In the genomic region with DNA sequence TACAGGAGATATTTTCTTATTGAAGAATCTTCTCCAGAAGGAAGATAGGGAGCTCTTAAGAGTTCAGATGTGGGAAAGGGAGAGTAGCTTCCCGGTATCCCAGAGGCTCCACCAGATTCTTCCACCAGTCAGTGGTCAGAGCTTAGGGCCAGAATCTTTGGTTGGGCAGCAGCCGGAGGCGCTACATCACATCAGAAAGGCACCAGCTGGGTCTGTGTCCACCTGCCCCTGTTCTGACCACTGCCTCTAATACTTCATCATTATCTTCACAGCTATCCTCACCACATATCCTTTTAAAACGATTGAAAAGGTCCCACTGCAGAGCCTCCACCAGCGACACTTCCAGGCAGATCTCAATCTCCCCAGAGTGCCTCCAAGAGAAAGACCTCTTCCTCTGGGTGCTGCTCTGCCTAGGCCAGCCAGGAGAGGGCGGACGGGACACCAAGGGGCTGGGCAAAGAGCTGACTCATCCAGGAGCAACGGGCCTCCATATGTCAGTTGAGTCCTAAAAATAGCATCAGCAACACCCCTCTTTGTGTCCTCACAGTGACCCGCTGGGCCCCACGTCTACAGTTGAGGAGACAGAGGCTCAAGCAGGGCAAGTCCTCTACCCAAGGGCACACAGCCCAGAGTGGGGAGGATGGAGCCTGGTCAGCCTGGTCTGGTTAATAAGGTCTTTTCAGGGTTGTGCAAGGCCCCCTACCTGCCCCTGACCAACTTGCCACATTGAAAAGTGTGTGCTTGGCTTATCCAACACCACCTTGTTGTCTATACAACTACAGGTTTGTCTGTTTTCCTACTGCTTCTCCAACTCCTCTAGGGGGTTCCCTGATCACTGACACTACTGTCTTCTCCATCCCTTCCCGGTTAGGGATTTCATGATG, we compare ENCODE assay signal across 9 cellular contexts.
DNase-seq lines count a peak whose midpoint lies in the region; ATAC-seq and TF ChIP-seq lines count a peak whose summit lies in the region.
"Had no signal": no experiment of that assay in that cellular context is flagged by ENCODE, and none has a peak within 500 bp of the region (broad histone marks: within the 10 kb centered on the region; RNA-seq: fewer than 3 reads in every experiment).

No MANE protein-coding gene starts in this region.

- POLR2A ChIA-PET in OCI-LY7 (lab: Charles Lee): no interaction called here

- H3K4me2 ChIP-seq in OCI-LY7 (ENCODE audit: low read length): no peak overlapping the region

- H3K4me3 Mint-ChIP-seq in mesothelial cell of epicardium: no peak overlapping the region

- H3K9me3 Mint-ChIP-seq in mesothelial cell of epicardium: no peaks in the 10 kb centered on the region

- H3K36me3 ChIP-seq in OCI-LY7 (ENCODE audit: insufficient read depth, low read length): no peaks in the 10 kb centered on the region
- no peaks in the 10 kb centered on the region for H3K36me3 ChIP-seq in mucosa of descending colon (ENCODE audit: low read depth)

- no peaks in the 10 kb centered on the region for H3K36me3 Mint-ChIP-seq in mesothelial cell of epicardium

- DNase-seq in NCI-H510A treated with DMSO at 0.1 percent for 48 hours (lab: John Stamatoyannopoulos, UW) (peak; percentile 6), NCI-H510A (lab: John Stamatoyannopoulos, UW) (no peak), OCI-LY7 (ENCODE audit: low spot score) (peak; percentile 3), cerebellar cortex (ENCODE audit: low spot score) (peak; percentile 80), mucosa of descending colon (no peak), mesothelial cell of epicardium (ENCODE audit: low spot score in 2 of 2, unreplicated experiment in 2 of 2) (no peak)

- H2AFZ ChIP-seq in OCI-LY7 (ENCODE audit: low read length): no peak overlapping the region

- H3K4me3 ChIP-seq in OCI-LY7 (ENCODE audit: low read depth, low read length, poor library complexity, severe bottlenecking) (no peak overlapping the region), mucosa of descending colon (no peak overlapping the region)

- CTCF ChIA-PET in OCI-LY7 (lab: Charles Lee; ENCODE audit: unreplicated experiment): no interaction called here

- H3K9me3 ChIP-seq in OCI-LY7 (ENCODE audit: low read length): no peaks in the 10 kb centered on the region
- H3K9me3 ChIP-seq in mucosa of descending colon: no peaks in the 10 kb centered on the region
- H3K9me3 ChIP-seq: Caco-2 had no signal

- intact Hi-C loops in OCI-LY7 (cut with micrococcal nuclease; ENCODE audit: unreplicated experiment): no loop called here
- intact Hi-C loops in mucosa of descending colon (cut with DNase I, micrococcal nuclease): no loop called here

- no peak overlapping the region for H3K27ac Mint-ChIP-seq in mesothelial cell of epicardium

- H3K9me2 ChIP-seq in OCI-LY7 (ENCODE audit: insufficient read depth, low read length): no peaks in the 10 kb centered on the region

- ATAC-seq in HG02870 (IDR thresholded peaks at IDR 0.05; ENCODE audit: unreplicated experiment) (peak; percentile 62), mucosa of descending colon (peak; percentile 31), GM19397 (IDR thresholded peaks at IDR 0.05; ENCODE audit: unreplicated experiment) (no peak)

- H3K4me1 Mint-ChIP-seq in mesothelial cell of epicardium: no peaks in the 10 kb centered on the region

- H3K4me1 ChIP-seq in OCI-LY7 (ENCODE audit: insufficient read depth, low read length, poor library complexity, severe bottlenecking) (no peaks in the 10 kb centered on the region), mucosa of descending colon (ENCODE audit: low read depth) (no peaks in the 10 kb centered on the region)
- H3K4me1 ChIP-seq: Caco-2 had no signal

- H3K79me2 ChIP-seq in OCI-LY7 (ENCODE audit: insufficient read depth, low read depth, low read length): no peaks in the 10 kb centered on the region

- BruUV-seq in OCI-LY7 (replicated peaks; lab: Mats Ljungman, UMichigan): no TSS peak

- no peaks in the 10 kb centered on the region for H3K27me3 Mint-ChIP-seq in mesothelial cell of epicardium (ENCODE audit: low read depth)

- TF ChIP-seq CTCF in OCI-LY7 (conservative IDR thresholded peaks at IDR 0.05; ENCODE audit: low read length) (0 out of 2 replicates have a peak, but pooled peaks have one; percentile 25), mucosa of descending colon (IDR thresholded peaks at IDR 0.05) (no peak), mesothelial cell of epicardium (IDR thresholded peaks at IDR 0.05; ENCODE audit: unreplicated experiment) (no peak)

- H3K27ac ChIP-seq in OCI-LY7 (ENCODE audit: low read depth, low read length, poor library complexity, severe bottlenecking): no peak overlapping the region

- H4K20me1 ChIP-seq in OCI-LY7 (ENCODE audit: insufficient read depth, low read length): no peaks in the 10 kb centered on the region

Comparison
In these comparisons a context has a peak if more than half of its experiments do, and no peak if none do; other contexts are left out.
1. DNase-seq: peak in NCI-H510A treated with DMSO at 0.1 percent for 48 hours (single experiment), OCI-LY7 (single experiment) and cerebellar cortex (single experiment); none in NCI-H510A (single experiment), mucosa of descending colon (0 of 3) and mesothelial cell of epicardium (0 of 2).